In genomic region chr7:69684955-69685631, GRCh38 we compare ENCODE assay signal across 17 cellular contexts.
A peak's percentile ranks its signal among the peaks of the same experiment; 100 is the strongest.
DNase-seq lines count a peak whose midpoint lies in the region; ATAC-seq, FAIRE-seq and TF ChIP-seq lines count a peak whose summit lies in the region.
"Had no signal": no experiment of that assay in that cellular context is flagged by ENCODE, and none has a peak within 500 bp of the region (broad histone marks: within the 10 kb centered on the region; RNA-seq: fewer than 3 reads in every experiment).

No MANE protein-coding gene starts in this region.

- DNase-seq in DND-41 (no peak), WTC11 (ENCODE audit: low spot score) (no peak), mesothelial cell of epicardium (ENCODE audit: low spot score in 2 of 2, unreplicated experiment in 2 of 2) (no peak), H54 (ENCODE audit: insufficient read length, low spot score) (no peak), transverse colon (no peak)
- DNase-seq: activated CD4-positive, alpha-beta memory T cell treated with anti-CD3 and anti-CD28 coated beads for 36 hours; DMS53; effector CD8-positive, alpha-beta T cell; kidney; NCI-H1092; NCI-H446; stimulated activated CD4-positive, alpha-beta T cell treated with anti-CD3 and anti-CD28 coated beads, Interleukin-1b, Interleukin-23, amount 100 ng/mL, for 48 hours had no signal

- in situ Hi-C loops in transverse colon (cut with MboI; ENCODE audit: low pct_ligation_motif_present in 1 of 4, low pct_unique_long_range_greater_than_20kb in 1 of 4, low sequenced_read_pairs in 3 of 4), result no loop called here

- H3K36me3 Mint-ChIP-seq in WTC11 (no peaks in the 10 kb centered on the region), mesothelial cell of epicardium (no peaks in the 10 kb centered on the region)
- H3K36me3 Mint-ChIP-seq: activated CD4-positive, alpha-beta memory T cell treated with anti-CD3 and anti-CD28 coated beads for 36 hours had no signal

- no peak for FAIRE-seq in H54 (lab: Jason Lieb, UNC)
- FAIRE-seq: kidney had no signal

- TF ChIP-seq CTCF in DND-41 (IDR thresholded peaks at IDR 0.05; ENCODE audit: borderline replicate concordance, extremely low read depth, low read length, poor library complexity, severe bottlenecking), result no peak
- no peak for TF ChIP-seq CTCF in WTC11 (IDR thresholded peaks at IDR 0.05)
- TF ChIP-seq CTCF in mesothelial cell of epicardium (IDR thresholded peaks at IDR 0.05; ENCODE audit: unreplicated experiment), result no peak
- TF ChIP-seq CTCF in transverse colon (IDR thresholded peaks at IDR 0.05), result no peak

- TF ChIP-seq EP300 in transverse colon (IDR thresholded peaks at IDR 0.05; ENCODE audit: low read depth), result no peak

- 45 to 61% methylated on average over 3 of the region's 3 CpGs for WGBS in transverse colon (ENCODE audit: low coverage in 1 of 2), 2 donors

- H3K4me1 Mint-ChIP-seq in WTC11 (peaks cover 29% of the 10 kb centered on the region), mesothelial cell of epicardium (peaks cover 38% of the 10 kb centered on the region)

- no peak overlapping the region for H3K4me2 ChIP-seq in DND-41 (ENCODE audit: insufficient read depth, low read length)

- H3K9me3 ChIP-seq in DND-41 (ENCODE audit: insufficient read depth, low read length, severe bottlenecking), result no peaks in the 10 kb centered on the region
- no peaks in the 10 kb centered on the region for H3K9me3 ChIP-seq in transverse colon

- H3K79me2 ChIP-seq in DND-41 (ENCODE audit: insufficient read depth, low read length), result peaks cover 61% of the 10 kb centered on the region

- H3K9ac ChIP-seq in DND-41 (ENCODE audit: low read depth, low read length), result no peak overlapping the region

- intact Hi-C loops in transverse colon (cut with DNase I; ENCODE audit: low total_unique reads), result no loop called here

- no peak overlapping the region for H3K4me3 ChIP-seq in DND-41 (ENCODE audit: low read depth in 1 of 2, low read length in 2 of 2)
- H3K4me3 ChIP-seq in transverse colon, result no peak overlapping the region

- H3K4me1 ChIP-seq in DND-41 (ENCODE audit: insufficient read depth, low read length) (peaks cover 14% of the 10 kb centered on the region), transverse colon (peaks cover 0 to 4% (median 0%) of the 10 kb centered on the region in 4 donors)

- TF ChIP-seq POLR2A in H54 (IDR thresholded peaks at IDR 0.05; ENCODE audit: low read depth, low read length) (no peak), transverse colon (IDR thresholded peaks at IDR 0.05) (no peak)

- ATAC-seq in DND-41 (ENCODE audit: insufficient read depth, low read depth) (peak; percentile 68), GM21390 (IDR thresholded peaks at IDR 0.05; ENCODE audit: unreplicated experiment) (peak; percentile 42), WTC11 (peak; percentile 37; the same call in 1 of the 2 replicates), HG02678 (IDR thresholded peaks at IDR 0.05; ENCODE audit: unreplicated experiment) (no peak), HG03097 (IDR thresholded peaks at IDR 0.05; ENCODE audit: low FRiP score, unreplicated experiment) (no peak)

- H3K4me3 Mint-ChIP-seq in WTC11, result no peak overlapping the region
- H3K4me3 Mint-ChIP-seq in mesothelial cell of epicardium, result no peak overlapping the region
- H3K4me3 Mint-ChIP-seq: activated CD4-positive, alpha-beta memory T cell treated with anti-CD3 and anti-CD28 coated beads for 36 hours; activated T-helper 1 cell treated with anti-CD3 and anti-CD28 coated beads, Interleukin-12 subunit alpha, Interleukin-12 subunit beta, Interleukin-2, Interleukin-4 antibody, amounts not matched to agents 30 ng/mL and 10 ng/mL and 1 ng/mL, durations not matched to agents 14 hours and 24 hours and 36 hours had no signal

- CTCF ChIA-PET in WTC11 (lab: Charles Lee), result interaction anchor here (0.9 to 1.5 kb wide), 3 partner anchors 8 to 247 kb away, joined by 3 to 5 read pairs (median 4); no protein-coding TSS in a partner anchor

- H3K27ac ChIP-seq in DND-41 (ENCODE audit: low read length), result peak overlapping the region; percentile 37; the same call in 1 of the 2 replicates
- no peak overlapping the region for H3K27ac ChIP-seq in transverse colon
- H3K27ac ChIP-seq: RWPE1 had no signal

- H3K27me3 ChIP-seq in DND-41 (ENCODE audit: insufficient read depth, low read length, poor library complexity), result no peaks in the 10 kb centered on the region
- no peaks in the 10 kb centered on the region for H3K27me3 ChIP-seq in transverse colon

- H3K36me3 ChIP-seq in DND-41 (ENCODE audit: insufficient read depth, low read length) (no peaks in the 10 kb centered on the region), transverse colon (no peaks in the 10 kb centered on the region)

- H3K27ac Mint-ChIP-seq in WTC11, result no peak overlapping the region
- H3K27ac Mint-ChIP-seq in mesothelial cell of epicardium, result peak overlapping the region; percentile 80
- H3K27ac Mint-ChIP-seq: activated CD4-positive, alpha-beta memory T cell treated with anti-CD3 and anti-CD28 coated beads for 36 hours; activated T-helper 1 cell treated with anti-CD3 and anti-CD28 coated beads, Interleukin-12 subunit alpha, Interleukin-12 subunit beta, Interleukin-2, Interleukin-4 antibody, amounts not matched to agents 30 ng/mL and 10 ng/mL and 1 ng/mL, durations not matched to agents 14 hours and 24 hours and 36 hours had no signal

- H3K9me3 Mint-ChIP-seq in WTC11 (peaks cover 4% of the 10 kb centered on the region; the same call in 1 of the 2 replicates), mesothelial cell of epicardium (no peaks in the 10 kb centered on the region)
- H3K9me3 Mint-ChIP-seq: activated CD4-positive, alpha-beta memory T cell treated with anti-CD3 and anti-CD28 coated beads for 36 hours; activated T-helper 1 cell treated with anti-CD3 and anti-CD28 coated beads, Interleukin-12 subunit alpha, Interleukin-12 subunit beta, Interleukin-2, Interleukin-4 antibody, amounts not matched to agents 30 ng/mL and 10 ng/mL and 1 ng/mL, durations not matched to agents 14 hours and 24 hours and 36 hours had no signal

- POLR2A ChIA-PET in WTC11 (lab: Charles Lee), result interaction anchor here (0.7 kb wide), 1 partner anchor 100 kb away, joined by 5 read pairs; no protein-coding TSS in a partner anchor

- H2AFZ ChIP-seq in DND-41 (ENCODE audit: low read depth, low read length), result no peak overlapping the region

- H3K27me3 Mint-ChIP-seq in WTC11 (ENCODE audit: low read depth) (no peaks in the 10 kb centered on the region), mesothelial cell of epicardium (ENCODE audit: low read depth) (no peaks in the 10 kb centered on the region)
- H3K27me3 Mint-ChIP-seq: activated CD4-positive, alpha-beta memory T cell treated with anti-CD3 and anti-CD28 coated beads for 36 hours had no signal

- peaks cover 13% of the 10 kb centered on the region for H4K20me1 ChIP-seq in DND-41 (ENCODE audit: insufficient read depth, low read length)

TF ChIP-seq in WTC11, 78 proteins besides CTCF, POLR2A, EP300 and RAD21:
- TF ChIP-seq ZBTB21 (CRISPR knock-in tag; IDR thresholded peaks at IDR 0.05; ENCODE audit: borderline replicate concordance), result no peak
- no peak for TF ChIP-seq SMAD4 (CRISPR knock-in tag; IDR thresholded peaks at IDR 0.05)
- TF ChIP-seq JAZF1 (CRISPR knock-in tag; IDR thresholded peaks at IDR 0.05), result no peak
- TF ChIP-seq MXD4 (CRISPR knock-in tag; IDR thresholded peaks at IDR 0.05; ENCODE audit: borderline replicate concordance), result no peak
- TF ChIP-seq SP1 (CRISPR knock-in tag; conservative IDR thresholded peaks at IDR 0.05), result no peak
- no peak for TF ChIP-seq E2F1 (CRISPR knock-in tag; IDR thresholded peaks at IDR 0.05)
- TF ChIP-seq ZNF281 (CRISPR knock-in tag; IDR thresholded peaks at IDR 0.05), result no peak
- no peak for TF ChIP-seq E2F4 (CRISPR knock-in tag; IDR thresholded peaks at IDR 0.05; ENCODE audit: borderline replicate concordance, low read depth)
TF ChIP-seq in WTC11: peak in this region for 0.

Comparison
In these comparisons a context has a peak if more than half of its experiments do, and no peak if none do; other contexts are left out.
1. ATAC-seq: peak in DND-41 (single experiment), GM21390 (single experiment) and WTC11 (single experiment); none in HG02678 (single experiment) and HG03097 (single experiment).